In the genomic region with DNA sequence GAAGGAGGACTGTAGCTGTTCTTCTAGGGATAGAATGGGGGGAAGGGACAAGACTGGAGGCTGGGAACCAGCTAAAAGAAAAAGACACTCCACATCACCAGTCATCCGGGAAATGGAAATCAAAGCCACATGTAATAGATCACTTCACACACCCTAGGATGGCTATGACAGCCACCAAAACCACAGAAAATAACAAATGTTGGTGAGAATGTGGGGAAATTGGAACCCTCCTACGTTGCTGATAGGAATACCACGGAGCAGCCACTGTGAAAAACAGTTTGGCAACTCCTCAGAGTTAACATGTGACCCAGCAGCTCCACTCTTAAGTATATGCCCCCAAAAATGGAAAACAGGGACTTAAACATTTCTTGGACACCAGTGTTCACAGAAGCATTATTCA, we compare ENCODE assay signal across 22 cellular contexts. TPM values are rescaled to one million over a fixed set of nuclear protein-coding genes. Genes with fewer than 3 reads are reported as not detected.
"Had no signal": no experiment of that assay in that cellular context is flagged by ENCODE, and none has a peak within 500 bp of the region (broad histone marks: within the 10 kb centered on the region; RNA-seq: fewer than 3 reads in every experiment).

No MANE protein-coding gene starts in this region.

- H3K4me1 ChIP-seq: ascending aorta, left lung, transverse colon, uterus had no signal

- H3K27ac ChIP-seq: ascending aorta, left lung, transverse colon, uterus had no signal

- H3K36me3 ChIP-seq: ascending aorta, left lung, transverse colon, uterus had no signal

- DNase-seq: activated CD4-positive, alpha-beta T cell treated with anti-CD3 and anti-CD28 coated beads, Interleukin-2, amount 10 ng/mL, durations not matched to agents 7 days and 5 days; activated CD8-positive, alpha-beta T cell treated with anti-CD3 and anti-CD28 coated beads, Interleukin-2, amount 10 ng/mL, durations not matched to agents 7 days and 5 days; activated effector memory CD4-positive, alpha-beta T cell treated with anti-CD3 and anti-CD28 coated beads, Interleukin-2, amount 50 U/mL, for 16 hours; activated naive CD4-positive, alpha-beta T cell treated with anti-CD3 and anti-CD28 coated beads, Interleukin-2, amount 50 U/mL, for 16 hours; activated T-cell treated with anti-CD3 and anti-CD28 coated beads, Interleukin-2, amount 50 U/mL, for 48 hours; cerebellar nuclear complex; cortex of kidney; foreskin melanocyte; left lung; small intestine; stimulated activated CD4-positive, alpha-beta T cell treated with anti-CD3 and anti-CD28 coated beads, Interleukin-15, amount 100 ng/mL, for 24 hours; stimulated activated CD4-positive, alpha-beta T cell treated with anti-CD3 and anti-CD28 coated beads, Interleukin-2, amount 100 ng/mL, for 48 hours; transverse colon; uterus had no signal

- H3K4me3 ChIP-seq: ascending aorta, left lung, transverse colon, uterus had no signal

- H3K27me3 ChIP-seq: ascending aorta, uterus had no signal

- ATAC-seq: activated CD4-positive, CD25-positive, alpha-beta regulatory T cell treated with anti-CD3 and anti-CD28 coated beads, Interleukin-2, amount 50 U/mL, for 24 hours; activated CD8-positive, alpha-beta T cell treated with anti-CD3 and anti-CD28 coated beads, Interleukin-2, amount 10 ng/mL, durations not matched to agents 7 days and 5 days; left lung had no signal

RNA-seq across cellular contexts. Expression of a gene that starts 2.3 kb away (rescaled TPM):
- total RNA-seq: activated CD4-positive, alpha-beta T cell treated with anti-CD3 and anti-CD28 coated beads, Interleukin-2, amount 10 ng/mL, durations not matched to agents 7 days and 5 days; activated CD8-positive, alpha-beta T cell treated with anti-CD3 and anti-CD28 coated beads, Interleukin-2, amount 10 ng/mL, durations not matched to agents 7 days and 5 days; ascending aorta; bronchial epithelial cell; left lung; lung microvascular endothelial cell; mesothelial cell of epicardium; T-helper 1 cell treated with Interleukin-12 subunit alpha and Interleukin-12 subunit beta and Interleukin-4 antibody, amounts not matched to agents 30 ng/mL and 1 ng/mL, for 36 hours; transverse colon; uterus had no signal
- polyA plus RNA-seq: esophagus, keratinocyte, small intestine had no signal

RNA-seq across cellular contexts. Expression of a gene that starts 49.6 kb away (rescaled TPM):
- total RNA-seq: ascending aorta had no signal
